5 cellular contexts compared by ENCODE assay signal in the genomic region with DNA sequence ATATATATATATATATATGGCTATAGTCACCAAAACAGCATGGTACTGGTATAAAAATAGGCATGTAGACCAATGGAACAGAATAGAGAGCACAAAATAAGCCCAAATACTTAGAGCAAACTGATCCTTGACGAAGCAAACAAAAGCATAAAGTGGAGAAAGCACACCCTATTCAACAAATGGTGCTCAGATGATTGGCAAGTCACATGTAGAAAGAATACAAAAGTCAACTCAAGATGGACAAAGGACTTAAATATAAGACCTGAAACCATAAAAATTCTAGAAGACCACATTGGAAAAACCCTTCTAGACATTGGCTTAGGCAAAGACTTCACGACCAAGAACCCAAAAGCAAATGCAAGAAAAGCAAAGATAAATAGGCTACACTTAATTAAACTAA.
DNase-seq lines count a peak whose midpoint lies in the region; ATAC-seq, FAIRE-seq and TF ChIP-seq lines count a peak whose summit lies in the region.
"Not testable (repeated sequence)": the region's sequence is repeated elsewhere in the genome, so short reads cannot be mapped to it uniquely, and the experiment has no call there.

No MANE protein-coding gene starts in this region.

- H3K9me3 ChIP-seq in MM.1S (replicated peaks; ENCODE audit: insufficient read depth, low read length); GM12878 (replicated peaks; ENCODE audit: control insufficient read depth, insufficient read depth, low read length): not testable (repeated sequence)

- CTCF ChIA-PET in GM12878 (lab: Yijun Ruan, JAX): interaction anchor here (1.3 kb wide), 1 partner anchor 16 kb away, joined by 4 read pairs; no protein-coding TSS in a partner anchor

- not testable (repeated sequence) for H3K36me3 ChIP-seq in KMS-11 (ENCODE audit: insufficient read depth); MM.1S (replicated peaks; ENCODE audit: insufficient read depth, low read length); GM12878 (ENCODE audit: control insufficient read depth in 2 of 2, insufficient read depth in 2 of 2, low read length in 1 of 2)

- in situ Hi-C loops in GM12878 (cut with MboI): not testable (repeated sequence)

- not testable (repeated sequence) for TF ChIP-seq EP300 in GM12878 (IDR thresholded peaks at IDR 0.05; ENCODE audit: borderline replicate concordance in 1 of 2, control insufficient read depth in 1 of 2, low read depth in 2 of 2, low read length in 2 of 2)

- not testable (repeated sequence) for TF ChIP-seq RAD21 in GM12878 (IDR thresholded peaks at IDR 0.05; ENCODE audit: insufficient read depth, low read depth, low read length)

- not testable (repeated sequence) for H3K9me2 ChIP-seq in MM.1S (replicated peaks; ENCODE audit: insufficient read depth, low read length)

- H3K27me3 ChIP-seq in KMS-11 (ENCODE audit: insufficient read depth, low read depth); MM.1S (replicated peaks; ENCODE audit: insufficient read depth, low read length); GM12878 (replicated peaks in 1 of 2; ENCODE audit: control insufficient read depth in 2 of 2, insufficient read depth in 2 of 2, low read length in 1 of 2): not testable (repeated sequence)

- intact Hi-C loops in GM12878 (cut with micrococcal nuclease; ENCODE audit: unreplicated experiment): not testable (repeated sequence)

- FAIRE-seq in GM12878 (lab: Jason Lieb, UNC): not testable (repeated sequence)
- peak; percentile 60 for FAIRE-seq in colon (lab: Jason Lieb, UNC)

- not testable (repeated sequence) for TF ChIP-seq CTCF in KMS-11 (conservative IDR thresholded peaks at IDR 0.05; ENCODE audit: low read depth, low read length); MM.1S (IDR thresholded peaks at IDR 0.05; ENCODE audit: low read length); GM12878 (IDR thresholded peaks at IDR 0.05 in 2 of 3, conservative IDR thresholded peaks at IDR 0.05 in 1 of 3; ENCODE audit: control insufficient read depth in 2 of 3, extremely low read depth in 1 of 3, insufficient read depth in 1 of 3, low read depth in 3 of 3, low read length in 3 of 3)

- not testable (repeated sequence) for H3K4me3 ChIP-seq in KMS-11 (IDR thresholded peaks at IDR 0.05; ENCODE audit: insufficient read depth, low read depth, low read length); MM.1S (ENCODE audit: low read length); GM12878

- not testable (repeated sequence) for H3F3A ChIP-seq in MM.1S (ENCODE audit: insufficient read depth, low read length)

- not testable (repeated sequence) for H3K9ac ChIP-seq in KMS-11; MM.1S (ENCODE audit: low read length); GM12878 (ENCODE audit: control insufficient read depth, insufficient read depth, low read length)

- peak overlapping the region; percentile 23 for H3K27ac ChIP-seq in KMS-11
- H3K27ac ChIP-seq in MM.1S (ENCODE audit: low read length); GM12878 (ENCODE audit: control insufficient read depth, insufficient read depth): not testable (repeated sequence)

- H2AFZ ChIP-seq in KMS-11 (ENCODE audit: low read depth): peak overlapping the region; percentile 21; the same call in 1 of the 2 replicates
- not testable (repeated sequence) for H2AFZ ChIP-seq in MM.1S (ENCODE audit: low read length); GM12878 (ENCODE audit: control insufficient read depth, low read depth, low read length)

- not testable (repeated sequence) for H3K79me2 ChIP-seq in KMS-11 (ENCODE audit: insufficient read depth, low read depth); MM.1S (ENCODE audit: low read length); GM12878 (ENCODE audit: control insufficient read depth, insufficient read depth, low read length)

- ATAC-seq in GM18868 (IDR thresholded peaks at IDR 0.05; ENCODE audit: unreplicated experiment) (peak; percentile 57), GM12878 (peak; percentile 50; the same call in 2 of the 3 replicates)

- DNase-seq in MM.1S: peak; percentile 20
- DNase-seq in GM12878 (ENCODE audit: low read depth, low spot score): not testable (repeated sequence)

- POLR2A ChIA-PET in GM12878 (lab: Charles Lee): not testable (repeated sequence)

- peaks cover 19% of the 10 kb centered on the region for H3K4me1 ChIP-seq in KMS-11 (ENCODE audit: low read depth, poor library complexity, severe bottlenecking)
- not testable (repeated sequence) for H3K4me1 ChIP-seq in MM.1S (ENCODE audit: low read length); GM12878 (ENCODE audit: control insufficient read depth, insufficient read depth, low read length)

- RAD21 ChIA-PET in GM12878 (lab: Charles Lee; ENCODE audit: unreplicated experiment): not testable (repeated sequence)

- SMC1A ChIA-PET in GM12878 (lab: Charles Lee; ENCODE audit: uncharacterized antibody, unreplicated experiment): interaction anchor here (1.3 kb wide), 1 partner anchor 12 kb away, joined by 3 read pairs; no protein-coding TSS in a partner anchor

- 0% methylated on average over 2 of the region's 2 CpGs for WGBS in GM12878 (ENCODE audit: insufficient coverage, insufficient replicate concordance, low lambda C conversion rate, missing lambda C conversion rate)

- H4K20me1 ChIP-seq in KMS-11 (ENCODE audit: insufficient read depth); MM.1S (ENCODE audit: insufficient read depth, low read length); GM12878 (ENCODE audit: control insufficient read depth, insufficient read depth): not testable (repeated sequence)

- H3K4me2 ChIP-seq in KMS-11: peak overlapping the region; percentile 44
- not testable (repeated sequence) for H3K4me2 ChIP-seq in MM.1S (ENCODE audit: low read depth, low read length); GM12878 (ENCODE audit: control insufficient read depth, insufficient read depth)

- not testable (repeated sequence) for TF ChIP-seq POLR2A in GM12878 (IDR thresholded peaks at IDR 0.05; ENCODE audit: low read depth, low read length)

- not testable (repeated sequence) for BruUV-seq in GM12878 (replicated peaks; lab: Mats Ljungman, UMichigan)

TF ChIP-seq in GM12878, 131 proteins besides CTCF, POLR2A, EP300 and RAD21:
- peak; percentile 18; the same call in 1 of the 2 replicates for TF ChIP-seq RUNX3 (IDR thresholded peaks at IDR 0.05; ENCODE audit: low read length)
- peak; percentile 46 for TF ChIP-seq PKNOX1 (IDR thresholded peaks at IDR 0.05)
TF ChIP-seq in GM12878: peak in this region for 2; not testable (repeated sequence) for 129.
